Comparison of ENCODE assay signal across 10 cellular contexts in genomic region chr18:3245185-3245564, GRCh38. TPM values are rescaled to one million over a fixed set of nuclear protein-coding genes. Genes with fewer than 3 reads are reported as not detected.
DNase-seq lines count a peak whose midpoint lies in the region; ATAC-seq and TF ChIP-seq lines count a peak whose summit lies in the region.
"Had no signal": no experiment of that assay in that cellular context is flagged by ENCODE, and none has a peak within 500 bp of the region (broad histone marks: within the 10 kb centered on the region; RNA-seq: fewer than 3 reads in every experiment).

No MANE protein-coding gene starts in this region.

- no peaks in the 10 kb centered on the region for H3K9me3 ChIP-seq in SK-N-MC (ENCODE audit: low read depth, low read length)
- H3K9me3 ChIP-seq in esophagus muscularis mucosa: no peaks in the 10 kb centered on the region

- H3K9ac ChIP-seq in SK-N-MC (ENCODE audit: insufficient read length): no peak overlapping the region

- 72% methylated on average over 1 of the region's 1 CpG for WGBS in esophagus muscularis mucosa

- H3K27ac Mint-ChIP-seq in activated CD4-positive, alpha-beta T cell treated with anti-CD3 and anti-CD28 coated beads, Interleukin-2, amount 10 ng/mL, durations not matched to agents 24 days and 14 days: peak overlapping the region; percentile 48
- H3K27ac Mint-ChIP-seq in stimulated activated memory B cell treated with anti-CD40 and anti-IgM and Interleukin-4, amounts not matched to agents 10 μg/mL and 1 μg/mL and 100 μg/mL, for 72 hours: peak overlapping the region; percentile 91

- DNase-seq in activated CD4-positive, alpha-beta T cell treated with anti-CD3 and anti-CD28 coated beads, Interleukin-2, amount 10 ng/mL, durations not matched to agents 24 days and 14 days: no peak
- DNase-seq in activated CD4-positive, alpha-beta T cell treated with anti-CD3 and anti-CD28 coated beads, Interleukin-2, amount 50 U/mL, for 4 hours: no peak
- DNase-seq in SK-N-MC (ENCODE audit: low read depth, low spot score): no peak
- DNase-seq in esophagus muscularis mucosa (ENCODE audit: extremely low spot score): no peak
- no peak for DNase-seq in Ammon's horn (ENCODE audit: low spot score)
- no peak for DNase-seq in head of caudate nucleus
- no peak for DNase-seq in HEK293T (ENCODE audit: extremely low spot score)
- DNase-seq: activated naive CD4-positive, alpha-beta T cell treated with Interleukin-2 at 50 U/mL for 16 hours; SW 1271 had no signal

- no peak for ATAC-seq in stimulated activated memory B cell treated with anti-CD40 and anti-IgM and Interleukin-4, amounts not matched to agents 10 μg/mL and 1 μg/mL and 100 μg/mL, for 72 hours

- H3K27ac ChIP-seq in SK-N-MC (no peak overlapping the region), esophagus muscularis mucosa (replicated peaks in 1 of 4) (peak overlapping the region in 1 of 4 donors; percentile 99)

- CTCF ChIA-PET in HEK293T (lab: Yijun Ruan, JAX): interaction anchor here (1.0 kb wide), 1 partner anchor 182 kb away, joined by 3 read pairs; no protein-coding TSS in a partner anchor

- peaks cover 18 to 46% (median 41%) of the 10 kb centered on the region in 4 donors for H3K4me1 ChIP-seq in esophagus muscularis mucosa

- intact Hi-C loops in activated CD4-positive, alpha-beta T cell treated with anti-CD3 and anti-CD28 coated beads, Interleukin-2, amount 10 ng/mL, durations not matched to agents 24 days and 14 days (cut with micrococcal nuclease): loop anchor here (5.0 to 10.0 kb wide), 3 partner anchors 398 to 908 kb away; partner anchors contain the start of gene EMILIN2
- intact Hi-C loops in esophagus muscularis mucosa (cut with DNase I): loop anchor here (2.0 to 10.0 kb wide), 4 partner anchors 92 to 313 kb away; partner anchors contain the start of gene LPIN2
- intact Hi-C loops in head of caudate nucleus (cut with DNase I): loop anchor here (5.0 to 10.0 kb wide), 2 partner anchors 230 to 313 kb away; partner anchors contain the start of gene LPIN2

- H3K4me3 Mint-ChIP-seq in activated CD4-positive, alpha-beta T cell treated with anti-CD3 and anti-CD28 coated beads, Interleukin-2, amount 10 ng/mL, durations not matched to agents 24 days and 14 days: peak overlapping the region; percentile 98
- H3K4me3 Mint-ChIP-seq in stimulated activated memory B cell treated with anti-CD40 and anti-IgM and Interleukin-4, amounts not matched to agents 10 μg/mL and 1 μg/mL and 100 μg/mL, for 72 hours: peak overlapping the region; percentile 83

- peaks cover 14% of the 10 kb centered on the region for H3K9me3 Mint-ChIP-seq in activated CD4-positive, alpha-beta T cell treated with anti-CD3 and anti-CD28 coated beads, Interleukin-2, amount 10 ng/mL, durations not matched to agents 24 days and 14 days
- H3K9me3 Mint-ChIP-seq in stimulated activated memory B cell treated with anti-CD40 and anti-IgM and Interleukin-4, amounts not matched to agents 10 μg/mL and 1 μg/mL and 100 μg/mL, for 72 hours: peaks cover 5% of the 10 kb centered on the region

- peaks cover 38% of the 10 kb centered on the region for H3K4me1 Mint-ChIP-seq in activated CD4-positive, alpha-beta T cell treated with anti-CD3 and anti-CD28 coated beads, Interleukin-2, amount 10 ng/mL, durations not matched to agents 24 days and 14 days
- H3K4me1 Mint-ChIP-seq in stimulated activated memory B cell treated with anti-CD40 and anti-IgM and Interleukin-4, amounts not matched to agents 10 μg/mL and 1 μg/mL and 100 μg/mL, for 72 hours: peaks cover 24% of the 10 kb centered on the region

- no peak for TF ChIP-seq POLR2A in esophagus muscularis mucosa (IDR thresholded peaks at IDR 0.05; ENCODE audit: low read depth)

- H3K36me3 ChIP-seq in SK-N-MC (ENCODE audit: insufficient read depth, low read length): peaks cover 11% of the 10 kb centered on the region
- peaks cover 0 to 12% (median 3%) of the 10 kb centered on the region in 4 donors for H3K36me3 ChIP-seq in esophagus muscularis mucosa

- peak overlapping the region; percentile 88 for H3K4me3 ChIP-seq in SK-N-MC
- H3K4me3 ChIP-seq in esophagus muscularis mucosa: peak overlapping the region; percentile 87 to 98 (median 94)

- no peaks in the 10 kb centered on the region for H3K27me3 ChIP-seq in esophagus muscularis mucosa

- no peak for TF ChIP-seq EP300 in esophagus muscularis mucosa (IDR thresholded peaks at IDR 0.05)

- no peaks in the 10 kb centered on the region for H3K27me3 Mint-ChIP-seq in activated CD4-positive, alpha-beta T cell treated with anti-CD3 and anti-CD28 coated beads, Interleukin-2, amount 10 ng/mL, durations not matched to agents 24 days and 14 days
- no peaks in the 10 kb centered on the region for H3K27me3 Mint-ChIP-seq in stimulated activated memory B cell treated with anti-CD40 and anti-IgM and Interleukin-4, amounts not matched to agents 10 μg/mL and 1 μg/mL and 100 μg/mL, for 72 hours

- TF ChIP-seq CTCF in esophagus muscularis mucosa (IDR thresholded peaks at IDR 0.05): no peak

- H3K36me3 Mint-ChIP-seq in activated CD4-positive, alpha-beta T cell treated with anti-CD3 and anti-CD28 coated beads, Interleukin-2, amount 10 ng/mL, durations not matched to agents 24 days and 14 days (ENCODE audit: low read depth): peaks cover 38% of the 10 kb centered on the region
- H3K36me3 Mint-ChIP-seq in stimulated activated memory B cell treated with anti-CD40 and anti-IgM and Interleukin-4, amounts not matched to agents 10 μg/mL and 1 μg/mL and 100 μg/mL, for 72 hours: peaks cover 30% of the 10 kb centered on the region

- POLR2A ChIA-PET in HEK293T (lab: Yijun Ruan, JAX): no interaction called here

TF ChIP-seq in HEK293T, 16 proteins besides CTCF, POLR2A, EP300 and RAD21:
- TF ChIP-seq PKNOX1 (IDR thresholded peaks at IDR 0.05) (no peak), TARDBP (IDR thresholded peaks at IDR 0.05) (no peak), BHLHE40 (IDR thresholded peaks at IDR 0.05; ENCODE audit: borderline replicate concordance) (no peak), FOXK2 (IDR thresholded peaks at IDR 0.05) (no peak), L3MBTL2 (conservative IDR thresholded peaks at IDR 0.05) (no peak), ARNT (IDR thresholded peaks at IDR 0.05) (no peak), HDGF (IDR thresholded peaks at IDR 0.05; ENCODE audit: borderline replicate concordance) (no peak), FOXA1 (IDR thresholded peaks at IDR 0.05) (no peak), NFRKB (IDR thresholded peaks at IDR 0.05) (no peak), CTBP1 (IDR thresholded peaks at IDR 0.05; ENCODE audit: borderline replicate concordance) (no peak), FOXM1 (IDR thresholded peaks at IDR 0.05; ENCODE audit: borderline replicate concordance) (no peak)

RNA-seq across cellular contexts. Expression of gene MYL12A, which starts 2.4 kb away (rescaled TPM):
- 337 and 340 TPM in 2 replicates for total RNA-seq in activated CD4-positive, alpha-beta T cell treated with anti-CD3 and anti-CD28 coated beads, Interleukin-2, amount 10 ng/mL, durations not matched to agents 24 days and 14 days
- total RNA-seq in esophagus muscularis mucosa: 100 to 1,000 TPM; 297 to 460 (median 380) TPM

RNA-seq across cellular contexts. Expression of gene MYL12B, which starts 16.8 kb away (rescaled TPM):
- total RNA-seq in activated CD4-positive, alpha-beta T cell treated with anti-CD3 and anti-CD28 coated beads, Interleukin-2, amount 10 ng/mL, durations not matched to agents 24 days and 14 days: 239 and 245 TPM in 2 replicates
- 100 to 1,000 TPM; 211 to 279 (median 244) TPM for total RNA-seq in esophagus muscularis mucosa

RNA-seq across cellular contexts. Expression of gene MYOM1, which starts 25.4 kb away (rescaled TPM):
- total RNA-seq in activated CD4-positive, alpha-beta T cell treated with anti-CD3 and anti-CD28 coated beads, Interleukin-2, amount 10 ng/mL, durations not matched to agents 24 days and 14 days: 0.75 and 1.3 TPM in 2 replicates
- 10 to 100 TPM; 13.3 to 31.7 (median 16.5) TPM for total RNA-seq in esophagus muscularis mucosa
